In genomic region chr10:112244197-112244596, GRCh38 we compare ENCODE assay signal across 25 cellular contexts. TPM values are rescaled to one million over a fixed set of nuclear protein-coding genes. Genes with fewer than 3 reads are reported as not detected.
"Had no signal": no experiment of that assay in that cellular context is flagged by ENCODE, and none has a peak within 500 bp of the region (broad histone marks: within the 10 kb centered on the region; RNA-seq: fewer than 3 reads in every experiment).

No MANE protein-coding gene starts in this region.

- H3K27me3 ChIP-seq: upper lobe of right lung had no signal

- DNase-seq: activated CD4-positive, alpha-beta memory T cell treated with anti-CD3 and anti-CD28 coated beads for 36 hours; activated CD4-positive, alpha-beta T cell treated with anti-CD3 and anti-CD28 coated beads for 48 hours; activated CD4-positive, CD25-positive, alpha-beta regulatory T cell; activated naive CD4-positive, alpha-beta T cell treated with anti-CD3 and anti-CD28 coated beads, Interleukin-2, amount 10 ng/mL, durations not matched to agents 7 days and 5 days; activated T-cell treated with anti-CD3 and anti-CD28 coated beads, Interleukin-2, amount 50 U/mL, for 48 hours; amygdala; cerebellar nuclear complex; endodermal cell; foreskin melanocyte; kidney; naive B cell; nucleus accumbens; stimulated activated CD4-positive, alpha-beta T cell treated with anti-CD3 and anti-CD28 coated beads, Interleukin-15, amount 100 ng/mL, for 24 hours; stimulated activated CD4-positive, alpha-beta T cell treated with anti-CD3 and anti-CD28 coated beads, Interleukin-2, amount 100 ng/mL, for 48 hours; stimulated activated CD8-positive, alpha-beta memory T cell treated with anti-CD3 and anti-CD28 coated beads, Interleukin-4, amount 100 ng/mL, for 48 hours; stimulated activated naive B cell treated with anti-CD40 and anti-IgM and Interleukin-4, amounts not matched to agents 10 μg/mL and 1 μg/mL and 100 μg/mL, for 72 hours; T1000; upper lobe of right lung had no signal

- H3K27ac ChIP-seq: coronary artery, parathyroid adenoma, upper lobe of right lung had no signal

- H3K4me1 ChIP-seq: parathyroid adenoma, upper lobe of right lung had no signal

- H3K36me3 ChIP-seq: upper lobe of right lung had no signal

- H3K9me3 ChIP-seq: upper lobe of right lung had no signal

- ATAC-seq: sciatic nerve; stimulated activated naive B cell treated with anti-CD40 and anti-IgM and Interleukin-4, amounts not matched to agents 10 μg/mL and 1 μg/mL and 100 μg/mL, for 72 hours; upper lobe of right lung had no signal

- H3K4me3 ChIP-seq: coronary artery, lung, smooth muscle cell, upper lobe of right lung had no signal

RNA-seq across cellular contexts. Expression of gene TECTB, which starts 39.0 kb away (rescaled TPM):
- total RNA-seq: activated CD4-positive, alpha-beta memory T cell treated with anti-CD3 and anti-CD28 coated beads for 36 hours; endodermal cell; kidney; lung; mesenteric fat pad; mucosa of gallbladder; sciatic nerve; smooth muscle cell; upper lobe of right lung had no signal
